In the genomic region with DNA sequence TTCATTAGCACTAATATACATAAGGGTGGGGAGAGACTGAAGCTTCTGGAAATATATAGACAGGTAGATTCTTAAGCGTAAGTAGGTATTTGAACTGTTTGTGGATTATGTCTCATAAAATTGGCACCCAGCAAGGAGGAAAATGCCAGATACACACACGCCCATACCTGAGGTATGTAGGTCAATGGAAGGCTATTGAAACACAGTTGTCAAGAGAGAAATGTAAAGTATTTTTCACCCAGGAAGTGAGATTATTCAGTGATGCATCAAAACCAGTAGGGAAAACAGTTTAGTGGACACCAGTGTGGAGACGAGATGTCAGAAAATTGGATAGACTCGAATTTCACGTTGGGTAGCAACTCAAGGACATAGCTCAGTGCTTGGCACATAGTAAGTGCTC, we compare ENCODE assay signal across 26 cellular contexts. TPM values are rescaled to one million over a fixed set of nuclear protein-coding genes. Genes with fewer than 3 reads are reported as not detected.
"Had no signal": no experiment of that assay in that cellular context is flagged by ENCODE, and none has a peak within 500 bp of the region (broad histone marks: within the 10 kb centered on the region; RNA-seq: fewer than 3 reads in every experiment).

No MANE protein-coding gene starts in this region.

- H3K9me3 ChIP-seq: heart left ventricle, neutrophil, psoas muscle, spleen, testis, tibial nerve had no signal

- H3K27ac ChIP-seq: coronary artery, heart left ventricle, neutrophil, psoas muscle, spleen, testis, tibial nerve had no signal

- H3K27me3 ChIP-seq: heart left ventricle, neutrophil, spleen, testis, tibial nerve had no signal

- H3K4me1 ChIP-seq: testis had no signal

- ATAC-seq: esophagus mucosa; heart left ventricle; left colon; naive thymus-derived CD4-positive, alpha-beta T cell; psoas muscle; sciatic nerve; stimulated activated memory B cell treated with anti-CD40 and anti-IgM and Interleukin-4, amounts not matched to agents 10 μg/mL and 1 μg/mL and 100 μg/mL, for 72 hours had no signal

- H3K4me3 ChIP-seq: coronary artery, heart left ventricle, psoas muscle, spleen, testis, tibial nerve had no signal

- H3K36me3 ChIP-seq: heart left ventricle, neutrophil, spleen, tibial nerve had no signal

- DNase-seq: effector CD4-positive, alpha-beta T cell; endodermal cell; heart left ventricle; islet precursor cell; left colon; naive thymus-derived CD4-positive, alpha-beta T cell; nephron progenitor cell; psoas muscle; spleen; stimulated activated CD4-positive, alpha-beta T cell treated with anti-CD3 and anti-CD28 coated beads, Interleukin-15, amount 100 ng/mL, for 24 hours; stimulated activated CD4-positive, alpha-beta T cell treated with anti-CD3 and anti-CD28 coated beads, Interleukin-1b, Interleukin-23, amount 100 ng/mL, for 48 hours; stimulated activated CD4-positive, alpha-beta T cell treated with anti-CD3 and anti-CD28 coated beads, Interleukin-4, amount 100 ng/mL, for 24 hours; testis had no signal

RNA-seq across cellular contexts. Expression of a gene that starts 4.7 kb away (rescaled TPM):
- total RNA-seq: dermis microvascular lymphatic vessel endothelial cell, endothelial cell of umbilical vein, fibroblast of lung, glomerular endothelial cell, lung microvascular endothelial cell, osteoblast, skeletal muscle tissue had no signal
- polyA plus RNA-seq: fibroblast of lung; naive thymus-derived CD4-positive, alpha-beta T cell had no signal
